13 cellular contexts compared by ENCODE assay signal in genomic region chr16:54657058-54657708, GRCh38.
DNase-seq lines count a peak whose midpoint lies in the region; ATAC-seq and TF ChIP-seq lines count a peak whose summit lies in the region.
"Had no signal": no experiment of that assay in that cellular context is flagged by ENCODE, and none has a peak within 500 bp of the region (broad histone marks: within the 10 kb centered on the region; RNA-seq: fewer than 3 reads in every experiment).

No MANE protein-coding gene starts in this region.

- H3K27me3 Mint-ChIP-seq in activated CD4-positive, alpha-beta T cell treated with anti-CD3 and anti-CD28 coated beads for 36 hours, result peaks cover 30% of the 10 kb centered on the region

- intact Hi-C loops in tibial artery (cut with DNase I; ENCODE audit: low total_unique reads), result loop anchor here (1.0 kb wide), 1 partner anchor 28 kb away; no protein-coding TSS in a partner anchor
- intact Hi-C loops in activated CD4-positive, alpha-beta T cell treated with anti-CD3 and anti-CD28 coated beads for 36 hours (cut with DNase I, micrococcal nuclease), result no loop called here

- peak overlapping the region; percentile 0 to 56 for H3K27ac ChIP-seq in tibial artery
- H3K27ac ChIP-seq: KMS-11 had no signal

- CTCF ChIA-PET in activated CD4-positive, alpha-beta T cell treated with anti-CD3 and anti-CD28 coated beads for 36 hours (lab: Charles Lee), result interaction anchor here (0.6 to 0.7 kb wide), 2 partner anchors 25 to 379 kb away, joined by 3 to 4 read pairs; no protein-coding TSS in a partner anchor

- POLR2A ChIA-PET in activated CD4-positive, alpha-beta T cell treated with anti-CD3 and anti-CD28 coated beads for 36 hours (lab: Charles Lee), result no interaction called here

- no peaks in the 10 kb centered on the region for H3K9me3 ChIP-seq in tibial artery

- H3K4me1 ChIP-seq in tibial artery, result peaks cover 0 to 46% (median 39%) of the 10 kb centered on the region in 4 donors

- H3K27ac Mint-ChIP-seq in activated CD4-positive, alpha-beta T cell treated with anti-CD3 and anti-CD28 coated beads for 36 hours, result no peak overlapping the region
- H3K27ac Mint-ChIP-seq: activated naive CD8-positive, alpha-beta T cell treated with anti-CD3 and anti-CD28 coated beads, Interleukin-2, amount 10 ng/mL, durations not matched to agents 7 days and 5 days; stimulated activated naive CD8-positive, alpha-beta T cell treated with anti-CD3 and anti-CD28 coated beads, Interleukin-15, amount 100 ng/mL, for 72 hours had no signal

- no peaks in the 10 kb centered on the region for H3K36me3 Mint-ChIP-seq in activated CD4-positive, alpha-beta T cell treated with anti-CD3 and anti-CD28 coated beads for 36 hours (ENCODE audit: low read depth)
- H3K36me3 Mint-ChIP-seq: activated naive CD8-positive, alpha-beta T cell treated with anti-CD3 and anti-CD28 coated beads, Interleukin-2, amount 10 ng/mL, durations not matched to agents 7 days and 5 days had no signal

- H3K27me3 ChIP-seq in tibial artery, result no peaks in the 10 kb centered on the region

- no peaks in the 10 kb centered on the region for H3K9me3 Mint-ChIP-seq in activated CD4-positive, alpha-beta T cell treated with anti-CD3 and anti-CD28 coated beads for 36 hours (ENCODE audit: low read depth)
- H3K9me3 Mint-ChIP-seq: activated naive CD8-positive, alpha-beta T cell treated with anti-CD3 and anti-CD28 coated beads, Interleukin-2, amount 10 ng/mL, durations not matched to agents 7 days and 5 days had no signal

- TF ChIP-seq CTCF in HFF-Myc (IDR thresholded peaks at IDR 0.05; ENCODE audit: low read depth, low read length, missing control alignments) (no peak), tibial artery (IDR thresholded peaks at IDR 0.05) (no peak)

- H3K4me3 Mint-ChIP-seq in activated CD4-positive, alpha-beta T cell treated with anti-CD3 and anti-CD28 coated beads for 36 hours, result no peak overlapping the region
- H3K4me3 Mint-ChIP-seq: activated naive CD8-positive, alpha-beta T cell treated with anti-CD3 and anti-CD28 coated beads, Interleukin-2, amount 10 ng/mL, durations not matched to agents 7 days and 5 days; stimulated activated naive CD8-positive, alpha-beta T cell treated with anti-CD3 and anti-CD28 coated beads, Interleukin-15, amount 100 ng/mL, for 72 hours had no signal

- H3K4me3 ChIP-seq in HFF-Myc (replicated peaks; ENCODE audit: low read depth, low read length) (no peak overlapping the region), tibial artery (peak overlapping the region in 1 of 2 donors; percentile 26)

- ATAC-seq in activated CD4-positive, alpha-beta T cell treated with anti-CD3 and anti-CD28 coated beads for 36 hours, result no peak
- ATAC-seq: stimulated activated naive CD8-positive, alpha-beta T cell treated with anti-CD3 and anti-CD28 coated beads, Interleukin-15, amount 100 ng/mL, for 72 hours had no signal

- DNase-seq in HFF-Myc (ENCODE audit: extremely low read depth, low read depth) (peak; percentile 10), SW480 (ENCODE audit: low spot score) (peak; percentile 56), iris pigment epithelial cell (ENCODE audit: low read depth) (peak; percentile 10), tibial artery (peak; percentile 25 to 76), C1 segment of cervical spinal cord (lab: John Stamatoyannopoulos, UW) (no peak)
- no peak for DNase-seq in activated CD4-positive, alpha-beta T cell treated with anti-CD3 and anti-CD28 coated beads for 4 hours
- DNase-seq in activated CD4-positive, alpha-beta T cell treated with anti-CD3 and anti-CD28 coated beads for 36 hours, result no peak
- DNase-seq: activated naive CD8-positive, alpha-beta T cell treated with anti-CD3 and anti-CD28 coated beads, Interleukin-2, amount 10 ng/mL, durations not matched to agents 7 days and 5 days; GDM1; RPMI8226; stimulated activated CD4-positive, alpha-beta T cell treated with anti-CD3 and anti-CD28 coated beads, Interleukin-15, amount 100 ng/mL, for 24 hours; stimulated activated naive CD8-positive, alpha-beta T cell treated with anti-CD3 and anti-CD28 coated beads, Interleukin-15, amount 100 ng/mL, for 72 hours had no signal

- H3K4me1 Mint-ChIP-seq in activated CD4-positive, alpha-beta T cell treated with anti-CD3 and anti-CD28 coated beads for 36 hours, result peaks cover 3% of the 10 kb centered on the region

- no peaks in the 10 kb centered on the region for H3K36me3 ChIP-seq in tibial artery

Comparison
In these comparisons a context has a peak if more than half of its experiments do, and no peak if none do; other contexts are left out.
1. DNase-seq: peak in HFF-Myc (single experiment), SW480 (single experiment), iris pigment epithelial cell (single experiment) and tibial artery (2 of 2); none in activated CD4-positive, alpha-beta T cell treated with anti-CD3 and anti-CD28 coated beads for 4 hours (0 of 2), C1 segment of cervical spinal cord (0 of 14) and activated CD4-positive, alpha-beta T cell treated with anti-CD3 and anti-CD28 coated beads for 36 hours (single experiment).